8 cellular contexts compared by ENCODE assay signal in the genomic region with DNA sequence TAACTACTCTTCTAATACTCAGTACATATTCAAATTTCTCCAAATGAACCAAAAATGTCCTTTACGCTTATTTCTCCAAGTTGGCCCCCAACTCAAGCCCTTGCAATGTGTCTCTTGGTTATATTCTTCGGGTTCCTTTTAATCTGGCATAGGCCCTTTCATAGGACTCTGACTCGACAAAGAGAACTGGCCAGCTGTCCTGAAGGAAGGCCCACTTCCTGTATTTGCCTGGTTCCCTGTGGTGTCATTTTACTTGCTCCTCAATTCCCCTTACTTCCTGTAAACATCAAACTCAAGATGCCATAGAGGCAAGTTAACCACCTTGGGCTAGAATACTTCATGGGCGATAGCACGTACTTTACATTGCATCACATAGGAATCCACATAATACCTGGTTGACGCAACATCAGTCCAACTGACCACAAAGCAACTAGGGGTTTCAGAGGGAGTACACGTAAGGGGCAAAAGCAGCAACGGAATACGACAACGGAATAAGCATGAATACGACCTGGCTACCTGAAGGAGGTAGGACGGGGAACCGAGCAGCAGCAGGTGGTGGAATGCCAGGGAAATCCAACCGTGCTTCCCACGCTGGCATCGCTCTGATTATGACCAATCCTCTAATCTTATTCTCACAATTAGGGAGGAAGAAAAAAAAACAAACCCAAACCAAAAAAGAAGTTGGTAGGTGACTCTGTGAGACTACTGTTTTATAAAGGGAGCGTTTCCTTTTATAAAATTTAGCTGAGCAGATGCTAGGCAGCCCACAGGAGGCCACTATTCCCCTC. TPM values are rescaled to one million over a fixed set of nuclear protein-coding genes. Genes with fewer than 3 reads are reported as not detected.
A peak's percentile ranks its signal among the peaks of the same experiment; 100 is the strongest.
DNase-seq lines count a peak whose midpoint lies in the region; ATAC-seq and TF ChIP-seq lines count a peak whose summit lies in the region.

No MANE protein-coding gene starts in this region.

- no peaks in the 10 kb centered on the region for H3K36me3 ChIP-seq in brain microvascular endothelial cell (replicated peaks)

- in situ Hi-C loops in brain microvascular endothelial cell (cut with HindIII; ENCODE audit: low pct_ligation_motif_present, low sequenced_read_pairs), result no loop called here

- no peak for TF ChIP-seq CTCF in brain microvascular endothelial cell (IDR thresholded peaks at IDR 0.05; ENCODE audit: low read depth, low read length, missing control alignments)

- peak; percentile 10 for DNase-seq in stimulated activated CD4-positive, alpha-beta T cell treated with anti-CD3 and anti-CD28 coated beads, Interleukin-1b, Interleukin-23, amount 100 ng/mL, for 48 hours
- DNase-seq in stimulated activated CD4-positive, alpha-beta T cell treated with anti-CD3 and anti-CD28 coated beads, Interleukin-4, amount 100 ng/mL, for 1 hour, result no peak
- DNase-seq in NCI-H748 treated with DMSO at 0.1 percent for 48 hours (lab: John Stamatoyannopoulos, UW) (peak; percentile 27), brain microvascular endothelial cell (no peak), left kidney (ENCODE audit: low read depth, low spot score) (peak; percentile 10), cortex of kidney (lab: John Stamatoyannopoulos, UW) (no peak)

- H3K4me3 ChIP-seq in brain microvascular endothelial cell (ENCODE audit: low read depth, low read length), result peak overlapping the region; percentile 52

- no peaks in the 10 kb centered on the region for H3K27me3 ChIP-seq in brain microvascular endothelial cell (replicated peaks)

- H3K27ac ChIP-seq in brain microvascular endothelial cell, result no peak overlapping the region
- peak overlapping the region; percentile 38 for H3K27ac ChIP-seq in temporal lobe (ENCODE audit: low read depth, low read length)

- ATAC-seq in HG02678 (IDR thresholded peaks at IDR 0.05; ENCODE audit: unreplicated experiment), result no peak

RNA-seq across cellular contexts. Expression of a gene that starts 0.8 kb away (rescaled TPM):
- total RNA-seq in temporal lobe, result 19.4 TPM

Comparison
In these comparisons a context has a peak if more than half of its experiments do, and no peak if none do; other contexts are left out.
1. DNase-seq: peak in stimulated activated CD4-positive, alpha-beta T cell treated with anti-CD3 and anti-CD28 coated beads, Interleukin-1b, Interleukin-23, amount 100 ng/mL, for 48 hours (single experiment), NCI-H748 treated with DMSO at 0.1 percent for 48 hours (single experiment) and left kidney (single experiment); none in stimulated activated CD4-positive, alpha-beta T cell treated with anti-CD3 and anti-CD28 coated beads, Interleukin-4, amount 100 ng/mL, for 1 hour (single experiment), brain microvascular endothelial cell (single experiment) and cortex of kidney (single experiment).